8 cellular contexts compared by ENCODE assay signal in genomic region chr22:42500164-42500835, GRCh38. TPM values are rescaled to one million over a fixed set of nuclear protein-coding genes. Genes with fewer than 3 reads are reported as not detected.
DNase-seq lines count a peak whose midpoint lies in the region; ATAC-seq and TF ChIP-seq lines count a peak whose summit lies in the region.

No MANE protein-coding gene starts in this region.

- no peaks in the 10 kb centered on the region for H3K9me3 Mint-ChIP-seq in activated naive CD4-positive, alpha-beta T cell treated with anti-CD3 and anti-CD28 coated beads for 36 hours

- DNase-seq in GM10248 (ENCODE audit: extremely low spot score) (peak; percentile 100), Peyer's patch (peak; percentile 79 to 93 (median 92)), germinal center (ENCODE audit: low spot score) (peak; percentile 98), pons (ENCODE audit: low spot score) (peak; percentile 63), thyroid gland (peak; percentile 60 to 62), NCI-H2171 treated with DMSO at 0.1 percent for 48 hours (lab: John Stamatoyannopoulos, UW) (no peak)
- peak; percentile 87 for DNase-seq in activated naive CD4-positive, alpha-beta T cell treated with anti-CD3 and anti-CD28 coated beads for 36 hours

- no peaks in the 10 kb centered on the region for H3K36me3 Mint-ChIP-seq in activated naive CD4-positive, alpha-beta T cell treated with anti-CD3 and anti-CD28 coated beads for 36 hours (ENCODE audit: low read depth)

- H3K27me3 ChIP-seq in Peyer's patch (no peaks in the 10 kb centered on the region), thyroid gland (no peaks in the 10 kb centered on the region)

- peak overlapping the region; percentile 35 to 59 (median 47) for H3K4me3 ChIP-seq in Peyer's patch
- H3K4me3 ChIP-seq in thyroid gland (replicated peaks in 1 of 3): no peak overlapping the region

- H3K27me3 Mint-ChIP-seq in activated naive CD4-positive, alpha-beta T cell treated with anti-CD3 and anti-CD28 coated beads for 36 hours (ENCODE audit: low read depth): no peaks in the 10 kb centered on the region

- 0% methylated on average over 2 of the region's 55 CpGs; no CpG with 5 or more reads in 1 of the 2 donors for WGBS in thyroid gland, 2 donors

- H3K9me3 ChIP-seq in Peyer's patch (no peaks in the 10 kb centered on the region), thyroid gland (no peaks in the 10 kb centered on the region)

- H3K4me1 Mint-ChIP-seq in activated naive CD4-positive, alpha-beta T cell treated with anti-CD3 and anti-CD28 coated beads for 36 hours (ENCODE audit: low read depth): peaks cover 8% of the 10 kb centered on the region

- TF ChIP-seq POLR2A in Peyer's patch (IDR thresholded peaks at IDR 0.05): peak; percentile 16 to 62
- peak in 1 of 2 donors; percentile 25 for TF ChIP-seq POLR2A in thyroid gland (IDR thresholded peaks at IDR 0.05)

- intact Hi-C loops in activated naive CD4-positive, alpha-beta T cell treated with anti-CD3 and anti-CD28 coated beads for 36 hours (cut with micrococcal nuclease): loop anchor here (2.0 kb wide), 2 partner anchors 19 to 55 kb away; partner anchors contain the start of gene RRP7A
- intact Hi-C loops in thyroid gland (cut with DNase I): no loop called here

- H3K36me3 ChIP-seq in Peyer's patch (no peaks in the 10 kb centered on the region), thyroid gland (no peaks in the 10 kb centered on the region)

- H3K27ac Mint-ChIP-seq in activated naive CD4-positive, alpha-beta T cell treated with anti-CD3 and anti-CD28 coated beads for 36 hours: no peak overlapping the region

- H3K4me1 ChIP-seq in Peyer's patch: peaks cover 0 to 8% (median 3%) of the 10 kb centered on the region in 4 donors
- peaks cover 20 to 23% of the 10 kb centered on the region in 2 donors for H3K4me1 ChIP-seq in thyroid gland

- POLR2A ChIA-PET in GM10248 (lab: Yijun Ruan, JAX): interaction anchor here (0.6 kb wide), 1 partner anchor 873 kb away, joined by 3 read pairs; no protein-coding TSS in a partner anchor

- H3K27ac ChIP-seq in Peyer's patch: peak overlapping the region in 3 of 4 donors; percentile 21 to 33 (median 31)
- no peak overlapping the region for H3K27ac ChIP-seq in thyroid gland

- TF ChIP-seq CTCF in GM10248 (IDR thresholded peaks at IDR 0.05; ENCODE audit: control extremely low read depth, extremely low read depth, low read depth, missing control alignments): no peak
- TF ChIP-seq CTCF in Peyer's patch (IDR thresholded peaks at IDR 0.05): peak in 1 of 6 experiments; percentile 16
- TF ChIP-seq CTCF in thyroid gland (IDR thresholded peaks at IDR 0.05): peak in 1 of 6 experiments; percentile 11

- CTCF ChIA-PET in GM10248 (lab: Yijun Ruan, JAX): interaction anchor here (1.7 kb wide), 1 partner anchor 56 kb away, joined by 4 read pairs; no protein-coding TSS in a partner anchor
- CTCF ChIA-PET in activated naive CD4-positive, alpha-beta T cell treated with anti-CD3 and anti-CD28 coated beads for 36 hours (lab: Charles Lee): no interaction called here

- H3K4me3 Mint-ChIP-seq in activated naive CD4-positive, alpha-beta T cell treated with anti-CD3 and anti-CD28 coated beads for 36 hours: peak overlapping the region; percentile 39

- ATAC-seq in HG02840 (IDR thresholded peaks at IDR 0.05; ENCODE audit: low FRiP score, unreplicated experiment): peak; percentile 50

RNA-seq across cellular contexts. Expression of gene RRP7A, which starts 19.3 kb away (rescaled TPM):
- total RNA-seq in Peyer's patch (10 to 100 TPM; 21.7 to 33.0 (median 27.3) TPM), thyroid gland (10 to 100 TPM; 20.2 to 27.8 (median 26.8) TPM)
- 100 to 1,000 TPM; 104 to 111 TPM for total RNA-seq in activated naive CD4-positive, alpha-beta T cell treated with anti-CD3 and anti-CD28 coated beads for 36 hours

RNA-seq across cellular contexts. Expression of gene SERHL2, which starts 53.5 kb away (rescaled TPM):
- 10 to 100 TPM in 1 of 4 donors, 1 to 10 TPM in 2, not detected in 1; 1.7 to 11.6 (median 3.2) TPM for total RNA-seq in Peyer's patch
- total RNA-seq in activated naive CD4-positive, alpha-beta T cell treated with anti-CD3 and anti-CD28 coated beads for 36 hours: 1 to 10 TPM in 1 of 2 experiments, under 1 TPM in 1; 0.36 to 1.3 TPM
- total RNA-seq in thyroid gland: 1 to 10 TPM in 2 of 4 donors, under 1 TPM in 1, not detected in 1; 0.83 to 5.1 (median 3.1) TPM

Comparison
In these comparisons a context has a peak if more than half of its experiments do, and no peak if none do; other contexts are left out.
1. H3K27ac ChIP-seq: peak in Peyer's patch (3 of 4); none in thyroid gland (0 of 3).
2. H3K4me3 ChIP-seq: peak in Peyer's patch (4 of 4); none in thyroid gland (0 of 3).